14 cellular contexts compared by ENCODE assay signal in genomic region chr19:35214766-35215422, GRCh38. TPM values are rescaled to one million over a fixed set of nuclear protein-coding genes. Genes with fewer than 3 reads are reported as not detected.
A peak's percentile ranks its signal among the peaks of the same experiment; 100 is the strongest.
DNase-seq lines count a peak whose midpoint lies in the region; ATAC-seq and TF ChIP-seq lines count a peak whose summit lies in the region.
"Had no signal": no experiment of that assay in that cellular context is flagged by ENCODE, and none has a peak within 500 bp of the region (broad histone marks: within the 10 kb centered on the region; RNA-seq: fewer than 3 reads in every experiment).

No MANE protein-coding gene starts in this region.

- 73 to 81% (median 77%) methylated on average over 7 of the region's 7 CpGs for WGBS in stomach, 5 donors

- no peak for ATAC-seq in GM19351 (IDR thresholded peaks at IDR 0.05; ENCODE audit: unreplicated experiment)

- H3K4me1 ChIP-seq in stomach: peaks cover 14 to 25% (median 19%) of the 10 kb centered on the region in 4 donors

- no peak overlapping the region for H2AFZ ChIP-seq in SU-DHL-6 (ENCODE audit: low read depth, low read length, severe bottlenecking)

- no peaks in the 10 kb centered on the region for H3K79me2 ChIP-seq in SU-DHL-6 (ENCODE audit: insufficient read depth, low read length)

- H3K36me3 ChIP-seq in SU-DHL-6 (ENCODE audit: low read length): no peaks in the 10 kb centered on the region
- no peaks in the 10 kb centered on the region for H3K36me3 ChIP-seq in stomach
- H3K36me3 ChIP-seq: WERI-Rb-1 had no signal

- peak overlapping the region; percentile 95 for H3K27ac ChIP-seq in SU-DHL-6 (ENCODE audit: low read depth, low read length)
- H3K27ac ChIP-seq in stomach: peak overlapping the region in 3 of 5 donors; percentile 60 to 85 (median 74)
- H3K27ac ChIP-seq: SK-N-MC, WERI-Rb-1 had no signal

- H4K20me1 ChIP-seq in SU-DHL-6 (ENCODE audit: low read depth, low read length): no peaks in the 10 kb centered on the region

- TF ChIP-seq CTCF in SU-DHL-6 (IDR thresholded peaks at IDR 0.05; ENCODE audit: insufficient read depth, low read length, poor library complexity, severe bottlenecking) (no peak), stomach (IDR thresholded peaks at IDR 0.05) (no peak)

- peak overlapping the region; percentile 68 for H3K4me2 ChIP-seq in SU-DHL-6 (ENCODE audit: low read depth, low read length, poor library complexity, severe bottlenecking)

- H3K27me3 ChIP-seq in SU-DHL-6 (ENCODE audit: low read length) (no peaks in the 10 kb centered on the region), stomach (no peaks in the 10 kb centered on the region)

- H3F3A ChIP-seq in SU-DHL-6 (ENCODE audit: insufficient read depth): peaks cover 60% of the 10 kb centered on the region

- H3K9ac ChIP-seq in SU-DHL-6 (ENCODE audit: low read length): 0 out of 2 replicates have a peak overlapping the region, but pooled peaks have one; percentile 51

- no peaks in the 10 kb centered on the region for H3K9me2 ChIP-seq in SU-DHL-6 (replicated peaks; ENCODE audit: insufficient read depth, low read length)

- intact Hi-C loops in stomach (cut with DNase I; ENCODE audit: low total_unique reads): no loop called here

- peak; percentile 53 for DNase-seq in activated CD8-positive, alpha-beta memory T cell treated with anti-CD3 and anti-CD28 coated beads for 24 hours
- no peak for DNase-seq in activated CD8-positive, alpha-beta memory T cell treated with anti-CD3 and anti-CD28 coated beads, Interleukin-2, amount 50 U/mL, for 4 hours
- DNase-seq in foreskin melanocyte (peak; percentile 66), stomach (no peak), iPS-NIHi11 (ENCODE audit: low spot score) (no peak), SIG-M5 (lab: John Stamatoyannopoulos, UW) (no peak)
- DNase-seq: NCI-H2107, WERI-Rb-1 had no signal

- TF ChIP-seq POLR2A in stomach (IDR thresholded peaks at IDR 0.05): no peak

- no peak for TF ChIP-seq EP300 in stomach (IDR thresholded peaks at IDR 0.05)

- no peak overlapping the region for H3K4me3 ChIP-seq in SU-DHL-6 (ENCODE audit: insufficient read depth, low read length, poor library complexity, severe bottlenecking)
- no peak overlapping the region for H3K4me3 ChIP-seq in stomach
- H3K4me3 ChIP-seq: SK-N-MC had no signal

- no peaks in the 10 kb centered on the region for H3K9me3 ChIP-seq in SU-DHL-6 (ENCODE audit: insufficient read depth, low read length)
- H3K9me3 ChIP-seq in stomach: peaks cover 0 to 9% (median 0%) of the 10 kb centered on the region in 4 donors

RNA-seq across cellular contexts. Expression of gene FAM187B, which starts 13.6 kb away (rescaled TPM):
- not detected for total RNA-seq in stomach
- polyA plus RNA-seq in stomach: under 1 TPM in 1 of 3 donors, not detected in 2; 0.25 TPM
- total RNA-seq: A673; activated T-helper 2 cell treated with anti-CD3 and anti-CD28 coated beads, Interferon-gamma antibody, Interleukin-2, Interleukin-4, amounts not matched to agents 10 μg/mL and 5 μg/mL and 100 μg/mL, durations not matched to agents 14 hours and 24 hours and 36 hours; endothelial cell of umbilical vein had no signal
- polyA plus RNA-seq: endothelial cell of umbilical vein had no signal

RNA-seq across cellular contexts. Expression of gene LSR, which starts 33.9 kb away (rescaled TPM):
- total RNA-seq in stomach: 100 to 1,000 TPM in 2 of 5 donors, 10 to 100 TPM in 3; 20.4 to 174 (median 72.8) TPM
- 10 to 100 TPM; 17.9 to 90.7 (median 84.4) TPM for polyA plus RNA-seq in stomach

RNA-seq across cellular contexts. Expression of gene USF2, which starts 53.9 kb away (rescaled TPM):
- total RNA-seq in stomach: 100 to 1,000 TPM in 1 of 5 donors, 10 to 100 TPM in 4; 26.8 to 105 (median 71.8) TPM
- polyA plus RNA-seq in stomach: 100 to 1,000 TPM in 1 of 3 donors, 10 to 100 TPM in 2; 83.9 to 109 (median 88.2) TPM

Comparison
In these comparisons a context has a peak if more than half of its experiments do, and no peak if none do; other contexts are left out.
1. DNase-seq: peak in activated CD8-positive, alpha-beta memory T cell treated with anti-CD3 and anti-CD28 coated beads for 24 hours (single experiment) and foreskin melanocyte (single experiment); none in activated CD8-positive, alpha-beta memory T cell treated with anti-CD3 and anti-CD28 coated beads, Interleukin-2, amount 50 U/mL, for 4 hours (single experiment), stomach (single experiment), iPS-NIHi11 (single experiment) and SIG-M5 (single experiment).